In the genomic region with DNA sequence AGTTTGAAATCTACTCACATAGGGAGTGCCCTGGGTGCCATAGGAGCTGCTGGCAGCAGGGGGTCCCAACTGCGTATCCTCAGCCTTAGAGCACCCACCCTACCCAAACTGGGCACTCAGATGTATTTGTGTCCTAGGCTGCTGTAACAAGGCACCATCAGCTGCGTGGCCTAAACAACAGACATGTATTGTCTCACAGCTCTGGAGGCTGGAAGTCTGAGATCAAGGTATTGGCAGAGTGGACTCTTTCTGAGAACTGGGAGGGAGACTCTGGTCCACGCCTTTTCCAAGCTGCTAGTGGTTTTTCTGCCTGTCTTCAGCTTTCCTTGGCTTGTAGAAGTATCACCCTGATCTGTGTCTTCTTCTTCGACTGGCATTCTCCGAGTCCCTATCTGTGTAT, we compare ENCODE assay signal across 1 cellular context.
TF ChIP-seq lines count a peak whose summit lies in the region.

No MANE protein-coding gene starts in this region.

TF ChIP-seq in GM23338, 12 proteins besides CTCF, POLR2A, EP300 and RAD21:
- TF ChIP-seq JUNB (IDR thresholded peaks at IDR 0.05; ENCODE audit: unreplicated experiment) = no peak
- no peak for TF ChIP-seq NANOG (IDR thresholded peaks at IDR 0.05; ENCODE audit: borderline replicate concordance)
- TF ChIP-seq, protein P1, sequence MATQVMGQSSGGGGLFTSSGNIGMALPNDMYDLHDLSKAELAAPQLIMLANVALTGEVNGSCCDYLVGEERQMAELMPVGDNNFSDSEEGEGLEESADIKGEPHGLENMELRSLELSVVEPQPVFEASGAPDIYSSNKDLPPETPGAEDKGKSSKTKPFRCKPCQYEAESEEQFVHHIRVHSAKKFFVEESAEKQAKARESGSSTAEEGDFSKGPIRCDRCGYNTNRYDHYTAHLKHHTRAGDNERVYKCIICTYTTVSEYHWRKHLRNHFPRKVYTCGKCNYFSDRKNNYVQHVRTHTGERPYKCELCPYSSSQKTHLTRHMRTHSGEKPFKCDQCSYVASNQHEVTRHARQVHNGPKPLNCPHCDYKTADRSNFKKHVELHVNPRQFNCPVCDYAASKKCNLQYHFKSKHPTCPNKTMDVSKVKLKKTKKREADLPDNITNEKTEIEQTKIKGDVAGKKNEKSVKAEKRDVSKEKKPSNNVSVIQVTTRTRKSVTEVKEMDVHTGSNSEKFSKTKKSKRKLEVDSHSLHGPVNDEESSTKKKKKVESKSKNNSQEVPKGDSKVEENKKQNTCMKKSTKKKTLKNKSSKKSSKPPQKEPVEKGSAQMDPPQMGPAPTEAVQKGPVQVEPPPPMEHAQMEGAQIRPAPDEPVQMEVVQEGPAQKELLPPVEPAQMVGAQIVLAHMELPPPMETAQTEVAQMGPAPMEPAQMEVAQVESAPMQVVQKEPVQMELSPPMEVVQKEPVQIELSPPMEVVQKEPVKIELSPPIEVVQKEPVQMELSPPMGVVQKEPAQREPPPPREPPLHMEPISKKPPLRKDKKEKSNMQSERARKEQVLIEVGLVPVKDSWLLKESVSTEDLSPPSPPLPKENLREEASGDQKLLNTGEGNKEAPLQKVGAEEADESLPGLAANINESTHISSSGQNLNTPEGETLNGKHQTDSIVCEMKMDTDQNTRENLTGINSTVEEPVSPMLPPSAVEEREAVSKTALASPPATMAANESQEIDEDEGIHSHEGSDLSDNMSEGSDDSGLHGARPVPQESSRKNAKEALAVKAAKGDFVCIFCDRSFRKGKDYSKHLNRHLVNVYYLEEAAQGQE (IDR thresholded peaks at IDR 0.05; ENCODE audit: unreplicated experiment) = no peak
- no peak for TF ChIP-seq ZNF114 (CRISPR knock-in tag; IDR thresholded peaks at IDR 0.05)
- no peak for TF ChIP-seq STAT1 (IDR thresholded peaks at IDR 0.05; ENCODE audit: unreplicated experiment)
- TF ChIP-seq, protein P2, sequence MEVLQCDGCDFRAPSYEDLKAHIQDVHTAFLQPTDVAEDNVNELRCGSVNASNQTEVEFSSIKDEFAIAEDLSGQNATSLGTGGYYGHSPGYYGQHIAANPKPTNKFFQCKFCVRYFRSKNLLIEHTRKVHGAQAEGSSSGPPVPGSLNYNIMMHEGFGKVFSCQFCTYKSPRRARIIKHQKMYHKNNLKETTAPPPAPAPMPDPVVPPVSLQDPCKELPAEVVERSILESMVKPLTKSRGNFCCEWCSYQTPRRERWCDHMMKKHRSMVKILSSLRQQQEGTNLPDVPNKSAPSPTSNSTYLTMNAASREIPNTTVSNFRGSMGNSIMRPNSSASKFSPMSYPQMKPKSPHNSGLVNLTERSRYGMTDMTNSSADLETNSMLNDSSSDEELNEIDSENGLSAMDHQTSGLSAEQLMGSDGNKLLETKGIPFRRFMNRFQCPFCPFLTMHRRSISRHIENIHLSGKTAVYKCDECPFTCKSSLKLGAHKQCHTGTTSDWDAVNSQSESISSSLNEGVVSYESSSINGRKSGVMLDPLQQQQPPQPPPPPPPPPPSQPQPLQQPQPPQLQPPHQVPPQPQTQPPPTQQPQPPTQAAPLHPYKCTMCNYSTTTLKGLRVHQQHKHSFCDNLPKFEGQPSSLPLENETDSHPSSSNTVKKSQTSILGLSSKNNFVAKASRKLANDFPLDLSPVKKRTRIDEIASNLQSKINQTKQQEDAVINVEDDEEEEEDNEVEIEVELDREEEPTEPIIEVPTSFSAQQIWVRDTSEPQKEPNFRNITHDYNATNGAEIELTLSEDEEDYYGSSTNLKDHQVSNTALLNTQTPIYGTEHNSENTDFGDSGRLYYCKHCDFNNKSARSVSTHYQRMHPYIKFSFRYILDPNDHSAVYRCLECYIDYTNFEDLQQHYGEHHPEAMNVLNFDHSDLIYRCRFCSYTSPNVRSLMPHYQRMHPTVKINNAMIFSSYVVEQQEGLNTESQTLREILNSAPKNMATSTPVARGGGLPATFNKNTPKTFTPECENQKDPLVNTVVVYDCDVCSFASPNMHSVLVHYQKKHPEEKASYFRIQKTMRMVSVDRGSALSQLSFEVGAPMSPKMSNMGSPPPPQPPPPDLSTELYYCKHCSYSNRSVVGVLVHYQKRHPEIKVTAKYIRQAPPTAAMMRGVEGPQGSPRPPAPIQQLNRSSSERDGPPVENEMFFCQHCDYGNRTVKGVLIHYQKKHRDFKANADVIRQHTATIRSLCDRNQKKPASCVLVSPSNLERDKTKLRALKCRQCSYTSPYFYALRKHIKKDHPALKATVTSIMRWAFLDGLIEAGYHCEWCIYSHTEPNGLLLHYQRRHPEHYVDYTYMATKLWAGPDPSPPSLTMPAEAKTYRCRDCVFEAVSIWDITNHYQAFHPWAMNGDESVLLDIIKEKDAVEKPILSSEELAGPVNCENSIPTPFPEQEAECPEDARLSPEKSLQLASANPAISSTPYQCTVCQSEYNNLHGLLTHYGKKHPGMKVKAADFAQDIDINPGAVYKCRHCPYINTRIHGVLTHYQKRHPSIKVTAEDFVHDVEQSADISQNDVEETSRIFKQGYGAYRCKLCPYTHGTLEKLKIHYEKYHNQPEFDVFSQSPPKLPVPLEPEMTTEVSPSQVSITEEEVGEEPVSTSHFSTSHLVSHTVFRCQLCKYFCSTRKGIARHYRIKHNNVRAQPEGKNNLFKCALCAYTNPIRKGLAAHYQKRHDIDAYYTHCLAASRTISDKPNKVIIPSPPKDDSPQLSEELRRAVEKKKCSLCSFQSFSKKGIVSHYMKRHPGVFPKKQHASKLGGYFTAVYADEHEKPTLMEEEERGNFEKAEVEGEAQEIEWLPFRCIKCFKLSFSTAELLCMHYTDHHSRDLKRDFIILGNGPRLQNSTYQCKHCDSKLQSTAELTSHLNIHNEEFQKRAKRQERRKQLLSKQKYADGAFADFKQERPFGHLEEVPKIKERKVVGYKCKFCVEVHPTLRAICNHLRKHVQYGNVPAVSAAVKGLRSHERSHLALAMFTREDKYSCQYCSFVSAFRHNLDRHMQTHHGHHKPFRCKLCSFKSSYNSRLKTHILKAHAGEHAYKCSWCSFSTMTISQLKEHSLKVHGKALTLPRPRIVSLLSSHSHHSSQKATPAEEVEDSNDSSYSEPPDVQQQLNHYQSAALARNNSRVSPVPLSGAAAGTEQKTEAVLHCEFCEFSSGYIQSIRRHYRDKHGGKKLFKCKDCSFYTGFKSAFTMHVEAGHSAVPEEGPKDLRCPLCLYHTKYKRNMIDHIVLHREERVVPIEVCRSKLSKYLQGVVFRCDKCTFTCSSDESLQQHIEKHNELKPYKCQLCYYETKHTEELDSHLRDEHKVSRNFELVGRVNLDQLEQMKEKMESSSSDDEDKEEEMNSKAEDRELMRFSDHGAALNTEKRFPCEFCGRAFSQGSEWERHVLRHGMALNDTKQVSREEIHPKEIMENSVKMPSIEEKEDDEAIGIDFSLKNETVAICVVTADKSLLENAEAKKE (CRISPR knock-in tag; IDR thresholded peaks at IDR 0.05) = no peak
- no peak for TF ChIP-seq EZH2phosphoT487 (IDR thresholded peaks at IDR 0.05; ENCODE audit: unreplicated experiment)
- no peak for TF ChIP-seq CREB1 (CRISPR knock-in tag; IDR thresholded peaks at IDR 0.05; ENCODE audit: low read depth)
- no peak for TF ChIP-seq POLR2AphosphoS5 (IDR thresholded peaks at IDR 0.05; ENCODE audit: low read depth)
- no peak for TF ChIP-seq ZNF331 (CRISPR knock-in tag; IDR thresholded peaks at IDR 0.05; ENCODE audit: low read depth)
- TF ChIP-seq EZH2 (IDR thresholded peaks at IDR 0.05; ENCODE audit: low read depth, unreplicated experiment) = no peak
- TF ChIP-seq, protein P3, sequence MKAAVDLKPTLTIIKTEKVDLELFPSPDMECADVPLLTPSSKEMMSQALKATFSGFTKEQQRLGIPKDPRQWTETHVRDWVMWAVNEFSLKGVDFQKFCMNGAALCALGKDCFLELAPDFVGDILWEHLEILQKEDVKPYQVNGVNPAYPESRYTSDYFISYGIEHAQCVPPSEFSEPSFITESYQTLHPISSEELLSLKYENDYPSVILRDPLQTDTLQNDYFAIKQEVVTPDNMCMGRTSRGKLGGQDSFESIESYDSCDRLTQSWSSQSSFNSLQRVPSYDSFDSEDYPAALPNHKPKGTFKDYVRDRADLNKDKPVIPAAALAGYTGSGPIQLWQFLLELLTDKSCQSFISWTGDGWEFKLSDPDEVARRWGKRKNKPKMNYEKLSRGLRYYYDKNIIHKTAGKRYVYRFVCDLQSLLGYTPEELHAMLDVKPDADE (IDR thresholded peaks at IDR 0.05) = no peak
